ENCODE assay signal across 13 cellular contexts in genomic region chr15:39641187-39641889, GRCh38.
A peak's percentile ranks its signal among the peaks of the same experiment; 100 is the strongest.
DNase-seq lines count a peak whose midpoint lies in the region; ATAC-seq and TF ChIP-seq lines count a peak whose summit lies in the region.
"Had no signal": no experiment of that assay in that cellular context is flagged by ENCODE, and none has a peak within 500 bp of the region (broad histone marks: within the 10 kb centered on the region; RNA-seq: fewer than 3 reads in every experiment).

No MANE protein-coding gene starts in this region.

- no peaks in the 10 kb centered on the region for H3K36me3 Mint-ChIP-seq in CD4-positive, alpha-beta T cell (ENCODE audit: low read depth)
- H3K36me3 Mint-ChIP-seq in activated T-helper 17 cell treated with anti-CD3 and anti-CD28 coated beads, Interleukin-2, amount 50 U/mL, for 72 hours (ENCODE audit: low read depth), result peaks cover 4% of the 10 kb centered on the region

- no peak overlapping the region for H3K4me3 Mint-ChIP-seq in CD4-positive, alpha-beta T cell
- peak overlapping the region; percentile 54 for H3K4me3 Mint-ChIP-seq in activated T-helper 17 cell treated with anti-CD3 and anti-CD28 coated beads, Interleukin-2, amount 50 U/mL, for 72 hours

- peaks cover 5% of the 10 kb centered on the region for H3K4me1 Mint-ChIP-seq in CD4-positive, alpha-beta T cell (ENCODE audit: low read depth)
- peaks cover 27% of the 10 kb centered on the region for H3K4me1 Mint-ChIP-seq in activated T-helper 17 cell treated with anti-CD3 and anti-CD28 coated beads, Interleukin-2, amount 50 U/mL, for 72 hours

- H3K4me1 ChIP-seq in heart right ventricle (peaks cover 0 to 26% (median 14%) of the 10 kb centered on the region in 9 donors), body of pancreas (no peaks in the 10 kb centered on the region)
- H3K4me1 ChIP-seq: gastrocnemius medialis had no signal

- peak; percentile 82 for ATAC-seq in CD4-positive, alpha-beta T cell (ENCODE audit: poor library complexity)
- ATAC-seq in activated T-helper 17 cell treated with anti-CD3 and anti-CD28 coated beads, Interleukin-2, amount 50 U/mL, for 72 hours (replicated peaks), result peak; percentile 89
- ATAC-seq in heart right ventricle, result no peak
- ATAC-seq in GM18861 (IDR thresholded peaks at IDR 0.05; ENCODE audit: unreplicated experiment), result no peak
- ATAC-seq in body of pancreas, result no peak
- ATAC-seq: gastrocnemius medialis had no signal

- H3K9me3 Mint-ChIP-seq in CD4-positive, alpha-beta T cell, result no peaks in the 10 kb centered on the region
- no peaks in the 10 kb centered on the region for H3K9me3 Mint-ChIP-seq in activated T-helper 17 cell treated with anti-CD3 and anti-CD28 coated beads, Interleukin-2, amount 50 U/mL, for 72 hours

- no peaks in the 10 kb centered on the region for H3K27me3 ChIP-seq in CD4-positive, alpha-beta T cell (ENCODE audit: control insufficient read depth, insufficient read depth, low read length)
- H3K27me3 ChIP-seq in heart right ventricle (no peaks in the 10 kb centered on the region), body of pancreas (no peaks in the 10 kb centered on the region)
- H3K27me3 ChIP-seq: gastrocnemius medialis had no signal

- H3K4me3 ChIP-seq in heart right ventricle (no peak overlapping the region), body of pancreas (no peak overlapping the region)
- H3K4me3 ChIP-seq: gastrocnemius medialis, left ventricle myocardium inferior had no signal

- no peaks in the 10 kb centered on the region for H3K9me3 ChIP-seq in CD4-positive, alpha-beta T cell (ENCODE audit: control insufficient read depth, low read length)
- no peaks in the 10 kb centered on the region for H3K9me3 ChIP-seq in heart right ventricle
- H3K9me3 ChIP-seq in body of pancreas, result no peaks in the 10 kb centered on the region
- H3K9me3 ChIP-seq: gastrocnemius medialis, left ventricle myocardium inferior had no signal

- peak overlapping the region; percentile 28 for H3K27ac Mint-ChIP-seq in CD4-positive, alpha-beta T cell
- H3K27ac Mint-ChIP-seq in activated T-helper 17 cell treated with anti-CD3 and anti-CD28 coated beads, Interleukin-2, amount 50 U/mL, for 72 hours, result peak overlapping the region; percentile 69

- peaks cover 9% of the 10 kb centered on the region for H3K27me3 Mint-ChIP-seq in CD4-positive, alpha-beta T cell
- no peaks in the 10 kb centered on the region for H3K27me3 Mint-ChIP-seq in activated T-helper 17 cell treated with anti-CD3 and anti-CD28 coated beads, Interleukin-2, amount 50 U/mL, for 72 hours

- no peak for TF ChIP-seq CTCF in CD4-positive, alpha-beta T cell (IDR thresholded peaks at IDR 0.05)
- TF ChIP-seq CTCF in LNCAP (IDR thresholded peaks at IDR 0.05) (peak; percentile 18; the same call in 1 of the 2 replicates), heart right ventricle (IDR thresholded peaks at IDR 0.05) (no peak), body of pancreas (IDR thresholded peaks at IDR 0.05) (no peak)

- DNase-seq in CD4-positive, alpha-beta T cell, result no peak
- peak; percentile 74 for DNase-seq in iris pigment epithelial cell (ENCODE audit: low read depth)
- no peak for DNase-seq in T-helper 9 cell
- no peak for DNase-seq in heart right ventricle
- no peak for DNase-seq in body of pancreas
- DNase-seq: C1 segment of cervical spinal cord, gastrocnemius medialis, left ventricle myocardium inferior, posterior cingulate gyrus, SW 1271 had no signal

- intact Hi-C loops in CD4-positive, alpha-beta T cell (cut with DNase I, micrococcal nuclease), result loop anchor here in 1 of 2 experiments (1.0 kb wide), 1 partner anchor 17 kb away; no protein-coding TSS in a partner anchor
- intact Hi-C loops in heart right ventricle (cut with DNase I) (no loop called here), body of pancreas (cut with DNase I) (no loop called here)

- H3K36me3 ChIP-seq in heart right ventricle, result no peaks in the 10 kb centered on the region
- no peaks in the 10 kb centered on the region for H3K36me3 ChIP-seq in body of pancreas (replicated peaks in 1 of 2; ENCODE audit: insufficient read depth in 1 of 2, low read depth in 2 of 2)
- H3K36me3 ChIP-seq: gastrocnemius medialis, left ventricle myocardium inferior had no signal

- CTCF ChIA-PET in CD4-positive, alpha-beta T cell (lab: Charles Lee), result interaction anchor here (1.2 to 2.1 kb wide), 5 partner anchors 12 to 115 kb away, joined by 4 to 9 read pairs (median 6); no protein-coding TSS in a partner anchor

- 83 to 91% methylated on average over 11 of the region's 11 CpGs for WGBS in heart right ventricle, 2 donors
- 73 to 81% methylated on average over 11 of the region's 11 CpGs for WGBS in body of pancreas, 2 donors

- H3K27ac ChIP-seq in CD4-positive, alpha-beta T cell (ENCODE audit: low read depth, low read length), result no peak overlapping the region
- H3K27ac ChIP-seq in heart right ventricle, result peak overlapping the region in 1 of 10 donors; percentile 2
- no peak overlapping the region for H3K27ac ChIP-seq in body of pancreas
- H3K27ac ChIP-seq: gastrocnemius medialis, left ventricle myocardium inferior had no signal

- no peak for TF ChIP-seq POLR2A in body of pancreas (IDR thresholded peaks at IDR 0.05)

- POLR2A ChIA-PET in CD4-positive, alpha-beta T cell (lab: Charles Lee), result interaction anchor here (1.0 to 2.6 kb wide), 4 partner anchors 9 to 18 kb away, joined by 3 to 9 read pairs (median 4); no protein-coding TSS in a partner anchor

Comparison
In these comparisons a context has a peak if more than half of its experiments do, and no peak if none do; other contexts are left out.
1. ATAC-seq: peak in CD4-positive, alpha-beta T cell (single experiment) and activated T-helper 17 cell treated with anti-CD3 and anti-CD28 coated beads, Interleukin-2, amount 50 U/mL, for 72 hours (single experiment); none in heart right ventricle (0 of 8), GM18861 (single experiment) and body of pancreas (single experiment).